24 cellular contexts compared by ENCODE assay signal in the genomic region with DNA sequence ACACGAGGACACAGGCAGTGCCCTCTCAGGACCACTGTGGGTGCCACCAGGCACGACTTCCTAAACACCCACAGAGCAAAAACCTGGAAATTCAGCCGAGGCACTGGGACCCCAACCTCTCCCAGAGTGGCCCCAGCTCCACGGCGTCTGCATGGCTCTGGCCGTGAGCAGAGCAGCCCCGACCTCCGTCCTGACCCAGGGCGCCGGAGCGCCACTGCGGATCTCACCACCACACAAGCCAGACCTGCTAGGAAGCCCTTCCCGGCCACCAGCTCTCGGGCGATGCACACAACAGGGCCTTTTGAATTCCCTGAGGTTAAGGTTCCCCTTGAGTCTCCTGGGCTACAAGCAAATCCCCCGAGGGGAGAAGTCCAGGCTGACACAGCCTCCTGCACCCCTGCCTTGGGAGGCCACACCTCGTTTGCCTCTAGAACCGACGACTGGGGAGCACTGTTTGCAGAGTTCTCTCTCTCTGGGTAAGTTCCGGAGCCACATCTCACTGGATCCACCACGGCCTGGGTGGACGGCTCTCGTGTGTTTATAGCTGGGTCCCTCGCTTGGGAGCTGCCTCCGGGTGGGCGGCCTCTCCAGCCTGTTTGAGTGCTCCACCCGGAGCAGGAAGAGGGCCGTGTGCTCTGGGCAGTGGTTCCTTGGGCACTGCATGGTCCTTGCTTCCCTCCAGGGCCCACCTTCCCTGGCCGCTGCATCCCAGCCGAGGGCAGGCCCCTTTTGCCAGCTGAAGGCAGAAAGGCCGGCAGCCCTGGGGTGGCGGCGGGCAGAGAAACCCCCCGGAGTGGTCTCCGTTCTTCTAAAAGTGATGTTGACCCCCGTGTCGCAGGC. TPM values are rescaled to one million over a fixed set of nuclear protein-coding genes. Genes with fewer than 3 reads are reported as not detected.
DNase-seq lines count a peak whose midpoint lies in the region; ATAC-seq and TF ChIP-seq lines count a peak whose summit lies in the region.
"Had no signal": no experiment of that assay in that cellular context is flagged by ENCODE, and none has a peak within 500 bp of the region (broad histone marks: within the 10 kb centered on the region; RNA-seq: fewer than 3 reads in every experiment).

No MANE protein-coding gene starts in this region.

- H3K4me3 Mint-ChIP-seq in glutamatergic neuron (ENCODE audit: unreplicated experiment), result no peak overlapping the region
- no peak overlapping the region for H3K4me3 Mint-ChIP-seq in HFFc6
- H3K4me3 Mint-ChIP-seq: CD4-positive, alpha-beta T cell; IgD-negative memory B cell had no signal

- POLR2A ChIA-PET in IMR-90 (lab: Charles Lee; ENCODE audit: unreplicated experiment), result no interaction called here

- DNase-seq in activated naive CD4-positive, alpha-beta T cell treated with anti-CD3 and anti-CD28 coated beads, Interleukin-2, amount 50 U/mL, for 72 hours (ENCODE audit: low spot score in 2 of 2), result no peak
- DNase-seq in activated naive CD4-positive, alpha-beta T cell treated with Interleukin-2 at 50 U/mL for 16 hours, result no peak
- DNase-seq in IMR-90 (no peak), glutamatergic neuron (no peak), HFFc6 (no peak), mesenteric fat pad (ENCODE audit: low spot score) (no peak), NCI-H1930 (lab: John Stamatoyannopoulos, UW) (no peak)
- DNase-seq: 8988T; ACHN; BE2C; CD4-positive, alpha-beta T cell; DMS53; HCEC 1CT; Karpas-422; NCI-H1092; NCI-H1417 treated with DMSO at 0.1 percent for 48 hours; NCI-H1694 treated with DMSO at 0.1 percent for 48 hours; NCI-H2081 treated with DMSO at 0.1 percent for 48 hours; NCI-H2171; NCI-H226; NCI-H510A; RPMI8226; SHP77 had no signal

- dilution Hi-C loops in IMR-90 (cut with HindIII; ENCODE audit: low sequenced_read_pairs, unreplicated experiment), result no loop called here

- no peak for TF ChIP-seq CTCF in IMR-90 (conservative IDR thresholded peaks at IDR 0.05; ENCODE audit: low read depth, low read length)
- TF ChIP-seq CTCF in glutamatergic neuron (IDR thresholded peaks at IDR 0.05; ENCODE audit: partially characterized antibody, unreplicated experiment), result no peak
- TF ChIP-seq CTCF in HFFc6 (IDR thresholded peaks at IDR 0.05), result no peak

- intact Hi-C loops in IMR-90 (cut with micrococcal nuclease), result no loop called here

- no peak overlapping the region for H2BK15ac ChIP-seq in IMR-90 (ENCODE audit: low read depth, low read length)

- no peak for TF ChIP-seq RAD21 in IMR-90 (IDR thresholded peaks at IDR 0.05; ENCODE audit: low read length)

- H3K14ac ChIP-seq in IMR-90 (replicated peaks; ENCODE audit: low read depth, low read length), result no peak overlapping the region

- peaks cover 13% of the 10 kb centered on the region for H3K9me3 ChIP-seq in IMR-90 (ENCODE audit: control insufficient read depth, insufficient read depth, low read length)
- H3K9me3 ChIP-seq: BE2C had no signal

- H3K27ac Mint-ChIP-seq in activated naive CD4-positive, alpha-beta T cell treated with anti-CD3 and anti-CD28 coated beads, Interleukin-2, amount 50 U/mL, for 72 hours, result peak overlapping the region; percentile 30 to 37
- H3K27ac Mint-ChIP-seq in glutamatergic neuron (ENCODE audit: unreplicated experiment) (peak overlapping the region; percentile 62), HFFc6 (no peak overlapping the region)
- H3K27ac Mint-ChIP-seq: CD4-positive, alpha-beta T cell; IgD-negative memory B cell had no signal

- H3K56ac ChIP-seq in IMR-90 (ENCODE audit: extremely low read depth, insufficient read depth, low read length), result no peak overlapping the region

- WGBS in IMR-90 (ENCODE audit: extremely low coverage in 2 of 2, insufficient read length in 1 of 2), 2 experiments, result 84% methylated on average over 13 of the region's 37 CpGs; no CpG with 5 or more reads in 1 of the 2 experiments

- H3K4me1 ChIP-seq in IMR-90 (ENCODE audit: control insufficient read depth, insufficient read depth, low read length), result no peaks in the 10 kb centered on the region

- CTCF ChIA-PET in IMR-90 (lab: Yijun Ruan, JAX), result no interaction called here

- no peak overlapping the region for H2BK5ac ChIP-seq in IMR-90 (ENCODE audit: low read depth, low read length, poor library complexity, severe bottlenecking)

- TF ChIP-seq POLR2A in IMR-90 (IDR thresholded peaks at IDR 0.05; ENCODE audit: low read depth, low read length), result no peak

- no peaks in the 10 kb centered on the region for H3K79me1 ChIP-seq in IMR-90 (ENCODE audit: low read depth in 1 of 2, low read length in 2 of 2)

- H2BK20ac ChIP-seq in IMR-90 (ENCODE audit: low read depth, low read length), result no peak overlapping the region

- no peak overlapping the region for H3K23ac ChIP-seq in IMR-90 (ENCODE audit: low read depth, low read length)

- no peak overlapping the region for H3K4ac ChIP-seq in IMR-90 (ENCODE audit: low read depth, low read length)

- H3K36me3 Mint-ChIP-seq in activated naive CD4-positive, alpha-beta T cell treated with anti-CD3 and anti-CD28 coated beads, Interleukin-2, amount 50 U/mL, for 72 hours, result no peaks in the 10 kb centered on the region
- peaks cover 4% of the 10 kb centered on the region for H3K36me3 Mint-ChIP-seq in glutamatergic neuron (ENCODE audit: unreplicated experiment)
- peaks cover 5% of the 10 kb centered on the region; the same call in 1 of the 2 replicates for H3K36me3 Mint-ChIP-seq in HFFc6 (ENCODE audit: low read depth)

- in situ Hi-C loops in IMR-90 (cut with MboI; ENCODE audit: low sequenced_read_pairs), result loop anchor here (10.0 kb wide), 1 partner anchor 759 kb away; no protein-coding TSS in a partner anchor

- H4K91ac ChIP-seq in IMR-90 (ENCODE audit: insufficient read depth, low read depth, low read length), result no peak overlapping the region

- H2AFZ ChIP-seq in IMR-90 (replicated peaks; ENCODE audit: low read length, poor library complexity), result no peak overlapping the region

- H3K9me3 Mint-ChIP-seq in activated naive CD4-positive, alpha-beta T cell treated with anti-CD3 and anti-CD28 coated beads, Interleukin-2, amount 50 U/mL, for 72 hours, result peaks cover 0 to 5% of the 10 kb centered on the region in 2 donors
- peaks cover 4% of the 10 kb centered on the region for H3K9me3 Mint-ChIP-seq in glutamatergic neuron (ENCODE audit: unreplicated experiment)
- H3K9me3 Mint-ChIP-seq in HFFc6, result peaks cover 12% of the 10 kb centered on the region
- H3K9me3 Mint-ChIP-seq: CD4-positive, alpha-beta T cell; IgD-negative memory B cell had no signal

- H2AK9ac ChIP-seq in IMR-90 (replicated peaks; ENCODE audit: low read depth, low read length, poor library complexity), result peak overlapping the region; percentile 55

- H3K4me1 Mint-ChIP-seq in glutamatergic neuron (ENCODE audit: low read depth, unreplicated experiment) (peaks cover 10% of the 10 kb centered on the region), HFFc6 (ENCODE audit: low read depth) (no peaks in the 10 kb centered on the region)

- no peak overlapping the region for H3K4me3 ChIP-seq in IMR-90 (ENCODE audit: insufficient read depth, low read depth, low read length)

- no peak overlapping the region for H4K8ac ChIP-seq in IMR-90 (ENCODE audit: low read depth in 2 of 2, low read length in 2 of 2)

- no peak overlapping the region for H3K9ac ChIP-seq in IMR-90 (ENCODE audit: low read depth, low read length)

- H3K36me3 ChIP-seq in IMR-90 (ENCODE audit: control insufficient read depth, insufficient read depth, low read length), result no peaks in the 10 kb centered on the region
- H3K36me3 ChIP-seq: BE2C had no signal

- H3K27me3 ChIP-seq in IMR-90 (ENCODE audit: control insufficient read depth, insufficient read depth, low read length), result peaks cover 18% of the 10 kb centered on the region

- no peak overlapping the region for H3K18ac ChIP-seq in IMR-90 (ENCODE audit: low read depth, low read length)

- H3K9me1 ChIP-seq in IMR-90 (ENCODE audit: insufficient read depth, low read length), result no peaks in the 10 kb centered on the region

- no peak overlapping the region for H3K27ac ChIP-seq in IMR-90 (ENCODE audit: insufficient read depth, low read length)

- ATAC-seq in activated naive CD4-positive, alpha-beta T cell treated with anti-CD3 and anti-CD28 coated beads, Interleukin-2, amount 50 U/mL, for 72 hours, result no peak
- no peak for ATAC-seq in IMR-90 (ENCODE audit: low read depth)

- H2BK120ac ChIP-seq in IMR-90 (ENCODE audit: low read depth, low read length), result no peak overlapping the region

- no peak overlapping the region for H2AK5ac ChIP-seq in IMR-90 (ENCODE audit: low read depth, low read length)

- no peak overlapping the region for H3K4me2 ChIP-seq in IMR-90 (ENCODE audit: low read depth, low read length)

- peaks cover 7% of the 10 kb centered on the region for H3K27me3 Mint-ChIP-seq in glutamatergic neuron (ENCODE audit: unreplicated experiment)
- H3K27me3 Mint-ChIP-seq in HFFc6 (ENCODE audit: insufficient read depth), result peaks cover 30% of the 10 kb centered on the region

- no peak overlapping the region for H4K5ac ChIP-seq in IMR-90 (ENCODE audit: low read depth, low read length)

- no TSS peak for BruUV-seq in IMR-90 (replicated peaks; lab: Mats Ljungman, UMichigan)

- H4K20me1 ChIP-seq in IMR-90 (ENCODE audit: insufficient read depth, low read length), result no peaks in the 10 kb centered on the region; the same call in 1 of the 2 replicates

RNA-seq across cellular contexts. Expression of gene PSMG3, which starts 15.5 kb away (rescaled TPM):
- 10 to 100 TPM; 26.8 to 36.4 TPM for total RNA-seq in activated naive CD4-positive, alpha-beta T cell treated with anti-CD3 and anti-CD28 coated beads, Interleukin-2, amount 50 U/mL, for 72 hours
- total RNA-seq in IMR-90 (2012; rRNA removed), result 30.6 and 37.3 TPM in 2 replicates
- polyA plus RNA-seq in IMR-90 (2012; rRNA removed), result 52.5 and 54.1 TPM in 2 replicates
- 44.0 and 63.2 TPM in 2 replicates for polyA plus RNA-seq in IMR-90 (2012; cell fraction: cytosol; rRNA removed)
- 74.3 and 81.9 TPM in 2 replicates for polyA plus RNA-seq in IMR-90 (2012; cell fraction: nucleus; rRNA removed; ENCODE audit: low replicate concordance)
- 56.6 TPM for total RNA-seq in glutamatergic neuron (ENCODE audit: unreplicated experiment)
- 10 to 100 TPM; 25.6 to 31.0 (median 28.2) TPM for total RNA-seq in HFFc6 (2021; fragmentation: NEBNext Ultra II Directional; extraction: Animal tissue kit (Norgen Biotek cat#: 25700))
- total RNA-seq in mesenteric fat pad, result 17.8 TPM

RNA-seq across cellular contexts. Expression of gene TMEM184A, which starts 29.4 kb away (rescaled TPM):
- total RNA-seq in activated naive CD4-positive, alpha-beta T cell treated with anti-CD3 and anti-CD28 coated beads, Interleukin-2, amount 50 U/mL, for 72 hours, result under 1 TPM; 0.12 to 0.73 TPM
- total RNA-seq in IMR-90 (2012; rRNA removed), result 0.28 and 0.36 TPM in 2 replicates
- 1.9 TPM in 2 replicates for polyA plus RNA-seq in IMR-90 (2012; rRNA removed)
- polyA plus RNA-seq in IMR-90 (2012; cell fraction: cytosol; rRNA removed), result 0.74 and 1.2 TPM in 2 replicates
- 4.1 and 11.5 TPM in 2 replicates for polyA plus RNA-seq in IMR-90 (2012; cell fraction: nucleus; rRNA removed; ENCODE audit: low replicate concordance)
- total RNA-seq in glutamatergic neuron (ENCODE audit: unreplicated experiment), result 20.7 TPM
- total RNA-seq in HFFc6 (2021; fragmentation: NEBNext Ultra II Directional; extraction: Animal tissue kit (Norgen Biotek cat#: 25700)), result 1 to 10 TPM in 5 of 6 experiments, under 1 TPM in 1; 0.79 to 2.0 (median 1.5) TPM
- 0.16 TPM for total RNA-seq in mesenteric fat pad

RNA-seq across cellular contexts. Expression of gene MAFK, which starts 54.9 kb away (rescaled TPM):
- 10 to 100 TPM; 34.1 to 37.3 TPM for total RNA-seq in activated naive CD4-positive, alpha-beta T cell treated with anti-CD3 and anti-CD28 coated beads, Interleukin-2, amount 50 U/mL, for 72 hours
- total RNA-seq in IMR-90 (2012; rRNA removed), result 16.4 and 19.2 TPM in 2 replicates
- 27.1 and 27.9 TPM in 2 replicates for polyA plus RNA-seq in IMR-90 (2012; rRNA removed)
- polyA plus RNA-seq in IMR-90 (2012; cell fraction: cytosol; rRNA removed), result 9.3 and 16.3 TPM in 2 replicates
- 216 and 262 TPM in 2 replicates for polyA plus RNA-seq in IMR-90 (2012; cell fraction: nucleus; rRNA removed; ENCODE audit: low replicate concordance)
- total RNA-seq in glutamatergic neuron (ENCODE audit: unreplicated experiment), result 10.5 TPM
- 10 to 100 TPM; 29.8 to 43.7 (median 31.5) TPM for total RNA-seq in HFFc6 (2021; fragmentation: NEBNext Ultra II Directional; extraction: Animal tissue kit (Norgen Biotek cat#: 25700))
- total RNA-seq in mesenteric fat pad, result 63.4 TPM
